Comparison of ENCODE assay signal across 4 cellular contexts in genomic region chr10:23299961-23300360, GRCh38. TPM values are rescaled to one million over a fixed set of nuclear protein-coding genes. Genes with fewer than 3 reads are reported as not detected.
"Had no signal": no experiment of that assay in that cellular context is flagged by ENCODE, and none has a peak within 500 bp of the region (broad histone marks: within the 10 kb centered on the region; RNA-seq: fewer than 3 reads in every experiment).

No MANE protein-coding gene starts in this region.

RNA-seq across cellular contexts. Expression of gene C10orf67, which starts 44.6 kb away (rescaled TPM):
- total RNA-seq: GM23338, H4, H7, H9 had no signal
